ENCODE assay signal across 26 cellular contexts in the genomic region with DNA sequence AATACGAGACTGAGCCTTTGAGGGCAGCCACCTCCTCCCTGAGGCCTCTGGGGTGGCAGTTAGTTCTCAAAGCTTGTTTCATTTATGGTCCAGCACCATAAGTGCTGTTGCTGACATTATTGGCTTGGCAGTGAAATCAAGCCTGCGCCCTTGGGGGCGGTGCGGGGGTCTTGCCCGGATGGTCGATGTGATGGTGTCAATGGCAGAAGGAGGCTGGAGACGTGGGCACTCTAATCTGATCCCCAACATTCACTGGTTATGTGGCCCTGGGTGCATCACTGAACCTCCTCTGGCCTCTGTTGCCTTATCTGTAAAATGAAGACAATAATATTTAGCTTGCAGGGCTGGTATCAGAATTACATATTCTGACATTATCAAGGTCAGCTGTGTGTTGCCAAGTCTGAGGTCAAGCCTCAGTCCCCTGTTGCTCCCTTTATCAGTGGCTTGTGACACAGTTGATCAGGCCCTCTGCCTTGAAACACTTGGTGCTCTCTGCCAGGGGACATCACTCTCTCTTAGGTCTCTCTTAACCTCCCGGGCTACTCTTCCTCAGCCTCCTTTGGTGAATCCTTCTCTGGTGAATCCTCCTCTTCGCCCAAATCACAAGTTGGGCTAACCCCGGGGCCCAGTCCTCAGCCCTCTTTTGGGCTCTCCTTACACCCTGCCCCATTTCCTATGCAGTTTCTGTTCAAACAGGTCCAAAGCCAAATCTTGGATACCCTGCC. TPM values are rescaled to one million over a fixed set of nuclear protein-coding genes. Genes with fewer than 3 reads are reported as not detected.
"Had no signal": no experiment of that assay in that cellular context is flagged by ENCODE, and none has a peak within 500 bp of the region (broad histone marks: within the 10 kb centered on the region; RNA-seq: fewer than 3 reads in every experiment).

No MANE protein-coding gene starts in this region.

- H3K4me3 ChIP-seq: colonic mucosa, esophagus squamous epithelium, heart right ventricle, left lung, neural progenitor cell, prostate gland, right atrium auricular region, skin epidermis, spleen, transverse colon, upper lobe of right lung had no signal

- H3K27ac ChIP-seq: colonic mucosa, heart right ventricle, left lung, neural progenitor cell, parathyroid adenoma, prostate gland, right atrium auricular region, spleen, transverse colon, upper lobe of right lung had no signal

- H3K27ac Mint-ChIP-seq: nephron had no signal

- H3K4me3 Mint-ChIP-seq: central memory CD8-positive, alpha-beta T cell; naive thymus-derived CD4-positive, alpha-beta T cell; nephron; neural progenitor cell had no signal

- ATAC-seq: heart right ventricle; left cardiac atrium; left lung; naive thymus-derived CD4-positive, alpha-beta T cell; stimulated activated naive CD8-positive, alpha-beta T cell treated with anti-CD3 and anti-CD28 coated beads, Interleukin-15, Interleukin-2, amounts not matched to agents 100 U/mL and 50 U/mL, for 24 hours; upper lobe of right lung had no signal

- H3K4me1 ChIP-seq: left lung, neural progenitor cell, parathyroid adenoma, prostate gland had no signal

- H3K36me3 Mint-ChIP-seq: naive thymus-derived CD4-positive, alpha-beta T cell had no signal

- FAIRE-seq: endothelial cell of umbilical vein had no signal

- DNase-seq: colonic mucosa; dermis blood vessel endothelial cell; effector memory CD4-positive, alpha-beta T cell; esophagus squamous epithelium; foreskin melanocyte; glutamatergic neuron; heart right ventricle; left cardiac atrium; left lung; mesenchymal stem cell; midbrain; naive thymus-derived CD4-positive, alpha-beta T cell; spleen; stimulated activated CD8-positive, alpha-beta memory T cell treated with anti-CD3 and anti-CD28 coated beads, Interleukin-4, amount 100 ng/mL, for 48 hours; stimulated activated naive CD8-positive, alpha-beta T cell treated with anti-CD3 and anti-CD28 coated beads, Interleukin-15, Interleukin-2, amounts not matched to agents 100 U/mL and 50 U/mL, for 24 hours; transverse colon; upper lobe of right lung had no signal

- H3K36me3 ChIP-seq: colonic mucosa, esophagus squamous epithelium, heart right ventricle, left lung, neural progenitor cell, prostate gland, right atrium auricular region, spleen, transverse colon, upper lobe of right lung had no signal

- H3K27me3 ChIP-seq: colonic mucosa, esophagus squamous epithelium, heart right ventricle, left lung, neural progenitor cell, right atrium auricular region, spleen, transverse colon, upper lobe of right lung had no signal

- H3K9me3 Mint-ChIP-seq: central memory CD8-positive, alpha-beta T cell; nephron; neural progenitor cell had no signal

- H3K9me3 ChIP-seq: colonic mucosa, esophagus squamous epithelium, heart right ventricle, left lung, prostate gland, right atrium auricular region, spleen, transverse colon, upper lobe of right lung had no signal

RNA-seq across cellular contexts. Expression of a gene that starts 11.8 kb away (rescaled TPM):
- total RNA-seq: epithelial cell of proximal tubule had no signal
